Comparison of ENCODE assay signal across 8 cellular contexts in genomic region chr7:150322114-150322832, GRCh38. TPM values are rescaled to one million over a fixed set of nuclear protein-coding genes. Genes with fewer than 3 reads are reported as not detected.
A peak's percentile ranks its signal among the peaks of the same experiment; 100 is the strongest.
DNase-seq lines count a peak whose midpoint lies in the region.

No MANE protein-coding gene starts in this region.

- H3K27me3 ChIP-seq in subcutaneous abdominal adipose tissue (ENCODE audit: control insufficient read depth in 5 of 5, insufficient read depth in 4 of 5, low read length in 5 of 5), result peaks cover 0 to 8% (median 0%) of the 10 kb centered on the region in 5 donors

- no peaks in the 10 kb centered on the region for H3K27me3 Mint-ChIP-seq in activated naive CD8-positive, alpha-beta T cell treated with anti-CD3 and anti-CD28 coated beads for 36 hours

- peaks cover 55% of the 10 kb centered on the region for H3K36me3 Mint-ChIP-seq in activated naive CD8-positive, alpha-beta T cell treated with anti-CD3 and anti-CD28 coated beads for 36 hours

- peak overlapping the region in 3 of 5 donors; percentile 53 to 73 (median 63) for H3K9ac ChIP-seq in subcutaneous abdominal adipose tissue (ENCODE audit: low read length in 5 of 5)

- no peaks in the 10 kb centered on the region for H3K9me3 ChIP-seq in subcutaneous abdominal adipose tissue (ENCODE audit: control insufficient read depth in 5 of 5, low read length in 5 of 5)

- H3K27ac ChIP-seq in subcutaneous abdominal adipose tissue (ENCODE audit: low read depth, low read length), result no peak overlapping the region

- peaks cover 0 to 41% (median 33%) of the 10 kb centered on the region in 5 donors for H3K4me1 ChIP-seq in subcutaneous abdominal adipose tissue (ENCODE audit: control insufficient read depth in 5 of 5, insufficient read depth in 5 of 5, low read length in 5 of 5)

- H3K4me3 ChIP-seq in subcutaneous abdominal adipose tissue (ENCODE audit: low read depth in 1 of 5, low read length in 5 of 5), result peak overlapping the region; percentile 18 to 78 (median 63)

- DNase-seq in NCI-H2227 (lab: John Stamatoyannopoulos, UW; ENCODE audit: unreplicated experiment) (peak; percentile 27), NCI-H2227 treated with DMSO at 0.1 percent for 48 hours (lab: John Stamatoyannopoulos, UW) (no peak), OCI-M1 (lab: John Stamatoyannopoulos, UW) (peak; percentile 91), mesenteric fat pad (ENCODE audit: low spot score) (peak; percentile 12), NCI-H226 (no peak), SKM-1 (lab: John Stamatoyannopoulos, UW; ENCODE audit: unreplicated experiment) (no peak)
- DNase-seq in activated naive CD8-positive, alpha-beta T cell treated with anti-CD3 and anti-CD28 coated beads for 36 hours, result peak; percentile 67

- H3K4me3 Mint-ChIP-seq in activated naive CD8-positive, alpha-beta T cell treated with anti-CD3 and anti-CD28 coated beads for 36 hours, result peak overlapping the region; percentile 96

- no peaks in the 10 kb centered on the region for H3K36me3 ChIP-seq in subcutaneous abdominal adipose tissue (ENCODE audit: control insufficient read depth in 5 of 5, insufficient read depth in 5 of 5, low read length in 5 of 5)

- no peaks in the 10 kb centered on the region for H3K9me3 Mint-ChIP-seq in activated naive CD8-positive, alpha-beta T cell treated with anti-CD3 and anti-CD28 coated beads for 36 hours

- H3K4me1 Mint-ChIP-seq in activated naive CD8-positive, alpha-beta T cell treated with anti-CD3 and anti-CD28 coated beads for 36 hours, result peaks cover 45% of the 10 kb centered on the region

- H3K27ac Mint-ChIP-seq in activated naive CD8-positive, alpha-beta T cell treated with anti-CD3 and anti-CD28 coated beads for 36 hours, result peak overlapping the region; percentile 100

RNA-seq across cellular contexts. Expression of gene LRRC61, which starts 0.9 kb away (rescaled TPM):
- 10 to 100 TPM; 23.5 to 26.1 TPM for total RNA-seq in activated naive CD8-positive, alpha-beta T cell treated with anti-CD3 and anti-CD28 coated beads for 36 hours
- total RNA-seq in mesenteric fat pad, result 3.9 TPM

RNA-seq across cellular contexts. Expression of gene ACTR3C, which starts 1.1 kb away (rescaled TPM):
- total RNA-seq in activated naive CD8-positive, alpha-beta T cell treated with anti-CD3 and anti-CD28 coated beads for 36 hours, result 1 to 10 TPM; 2.8 to 3.4 TPM
- 2.6 TPM for total RNA-seq in mesenteric fat pad

RNA-seq across cellular contexts. Expression of gene RARRES2, which starts 19.2 kb away (rescaled TPM):
- total RNA-seq in activated naive CD8-positive, alpha-beta T cell treated with anti-CD3 and anti-CD28 coated beads for 36 hours, result not detected
- total RNA-seq in mesenteric fat pad, result 210 TPM

RNA-seq across cellular contexts. Expression of gene REPIN1, which starts 46.3 kb away (rescaled TPM):
- total RNA-seq in activated naive CD8-positive, alpha-beta T cell treated with anti-CD3 and anti-CD28 coated beads for 36 hours, result 10 to 100 TPM; 54.7 to 55.1 TPM
- total RNA-seq in mesenteric fat pad, result 82.1 TPM

RNA-seq across cellular contexts. Expression of gene ZNF775, which starts 56.9 kb away (rescaled TPM):
- total RNA-seq in activated naive CD8-positive, alpha-beta T cell treated with anti-CD3 and anti-CD28 coated beads for 36 hours, result 1 to 10 TPM; 3.7 to 4.0 TPM
- 1.6 TPM for total RNA-seq in mesenteric fat pad

Comparison
In these comparisons a context has a peak if more than half of its experiments do, and no peak if none do; other contexts are left out.
1. DNase-seq: peak in NCI-H2227 (single experiment), OCI-M1 (single experiment), activated naive CD8-positive, alpha-beta T cell treated with anti-CD3 and anti-CD28 coated beads for 36 hours (single experiment) and mesenteric fat pad (single experiment); none in NCI-H2227 treated with DMSO at 0.1 percent for 48 hours (single experiment), NCI-H226 (single experiment) and SKM-1 (single experiment).
2. RNA of gene RARRES2, which starts 19.2 kb away (total RNA-seq): 210 TPM in mesenteric fat pad (single experiment); not detected in activated naive CD8-positive, alpha-beta T cell treated with anti-CD3 and anti-CD28 coated beads for 36 hours; every median in the first group is over 100 times any median in the second.